Comparison of ENCODE assay signal across 9 cellular contexts in genomic region chr1:1597275-1597930, GRCh38. TPM values are rescaled to one million over a fixed set of nuclear protein-coding genes. Genes with fewer than 3 reads are reported as not detected.
DNase-seq lines count a peak whose midpoint lies in the region; ATAC-seq and TF ChIP-seq lines count a peak whose summit lies in the region.
"Had no signal": no experiment of that assay in that cellular context is flagged by ENCODE, and none has a peak within 500 bp of the region (broad histone marks: within the 10 kb centered on the region; RNA-seq: fewer than 3 reads in every experiment).

No MANE protein-coding gene starts in this region.

- H3K27me3 ChIP-seq in SK-N-SH (ENCODE audit: insufficient read depth): no peaks in the 10 kb centered on the region
- peaks cover 6 to 54% (median 24%) of the 10 kb centered on the region in 9 donors for H3K27me3 ChIP-seq in heart left ventricle

- 42% methylated on average over 2 of the region's 16 CpGs for WGBS in SK-N-SH (ENCODE audit: low lambda C conversion rate)
- WGBS in heart left ventricle, 4 donors: 13 to 22% (median 20%) methylated on average over 9 to 16 of the region's 16 CpGs

- H3K9ac ChIP-seq in SK-N-SH: no peak overlapping the region

- TF ChIP-seq POLR2A in heart left ventricle (IDR thresholded peaks at IDR 0.05): no peak

- TF ChIP-seq EP300 in SK-N-SH (IDR thresholded peaks at IDR 0.05; ENCODE audit: borderline replicate concordance in 1 of 2, low read depth in 1 of 2, low read length in 1 of 2): no peak

- peak; percentile 2; the same call in 1 of the 2 replicates for TF ChIP-seq RAD21 in SK-N-SH (IDR thresholded peaks at IDR 0.05; ENCODE audit: low read length)

- no peak overlapping the region; the same call in 1 of the 2 replicates for H3K4me2 ChIP-seq in SK-N-SH

- POLR2A ChIA-PET in SK-N-SH (lab: Yijun Ruan, JAX): no interaction called here

- ATAC-seq in heart left ventricle (peak in 3 of 4 donors; percentile 27 to 55 (median 48)), HG02938 (IDR thresholded peaks at IDR 0.05; ENCODE audit: unreplicated experiment) (no peak)

- intact Hi-C loops in heart left ventricle (cut with DNase I): no loop called here

- no peaks in the 10 kb centered on the region for H3K9me2 ChIP-seq in SK-N-SH

- H4K20me1 ChIP-seq in SK-N-SH (ENCODE audit: insufficient read depth): no peaks in the 10 kb centered on the region; the same call in 1 of the 2 replicates

- peak; percentile 32 for DNase-seq in stimulated activated CD4-positive, alpha-beta T cell treated with anti-CD3 and anti-CD28 coated beads, Interleukin-1b, Interleukin-23, amount 100 ng/mL, for 48 hours
- no peak for DNase-seq in stimulated activated CD4-positive, alpha-beta T cell treated with anti-CD3 and anti-CD28 coated beads, Interleukin-2, amount 100 ng/mL, for 24 hours
- peak; percentile 79 for DNase-seq in SK-N-SH
- DNase-seq in heart left ventricle: peak in 1 of 5 donors; percentile 28
- DNase-seq in amygdala (lab: John Stamatoyannopoulos, UW): no peak
- DNase-seq in stimulated activated CD4-positive, alpha-beta T cell treated with anti-CD3 and anti-CD28 coated beads, Interleukin-4, amount 100 ng/mL, for 24 hours: no peak
- no peak for DNase-seq in inferior parietal cortex (ENCODE audit: extremely low spot score)

- no peaks in the 10 kb centered on the region for H3K79me2 ChIP-seq in SK-N-SH (ENCODE audit: insufficient read depth)

- H3K9me3 ChIP-seq in SK-N-SH (no peaks in the 10 kb centered on the region), heart left ventricle (no peaks in the 10 kb centered on the region)
- H3K9me3 ChIP-seq: sigmoid colon had no signal

- no peaks in the 10 kb centered on the region for H3K36me3 ChIP-seq in SK-N-SH (replicated peaks in 1 of 2; ENCODE audit: control insufficient read depth in 1 of 2, insufficient read depth in 2 of 2, low read length in 1 of 2)
- H3K36me3 ChIP-seq in heart left ventricle: no peaks in the 10 kb centered on the region
- H3K36me3 ChIP-seq: sigmoid colon had no signal

- peaks cover 0 to 22% of the 10 kb centered on the region in 2 experiments; a peak in 1 of 4 replicates for H3K4me1 ChIP-seq in SK-N-SH (ENCODE audit: control insufficient read depth in 1 of 2, insufficient read depth in 2 of 2, low read depth in 1 of 2, low read length in 1 of 2)
- H3K4me1 ChIP-seq in heart left ventricle: peaks cover 0 to 31% (median 11%) of the 10 kb centered on the region in 12 donors

- H3K27ac ChIP-seq in SK-N-SH (ENCODE audit: low read depth in 2 of 2, low read length in 1 of 2) (no peak overlapping the region), heart left ventricle (no peak overlapping the region)
- H3K27ac ChIP-seq: sigmoid colon had no signal

- H3K4me3 ChIP-seq in SK-N-SH (ENCODE audit: low read depth in 2 of 2, low read length in 1 of 2): no peak overlapping the region
- H3K4me3 ChIP-seq in heart left ventricle: peak overlapping the region in 1 of 12 donors; percentile 10
- H3K4me3 ChIP-seq: sigmoid colon had no signal

- CTCF ChIA-PET in SK-N-SH (lab: Yijun Ruan, JAX): interaction anchor here (1.0 to 1.3 kb wide), 3 partner anchors 19 to 52 kb away, joined by 3 to 5 read pairs (median 4); no protein-coding TSS in a partner anchor

- H2AFZ ChIP-seq in SK-N-SH (ENCODE audit: low read depth): no peak overlapping the region

- no peaks in the 10 kb centered on the region for H3F3A ChIP-seq in SK-N-SH (replicated peaks; ENCODE audit: insufficient read depth)

- TF ChIP-seq CTCF in SK-N-SH (IDR thresholded peaks at IDR 0.05): peak; percentile 31
- peak in 7 of 12 donors; percentile 7 to 39 (median 22) for TF ChIP-seq CTCF in heart left ventricle (IDR thresholded peaks at IDR 0.05)

TF ChIP-seq in SK-N-SH, 30 proteins besides CTCF, POLR2A, EP300 and RAD21 (continues in another document):
- no peak for TF ChIP-seq RCOR1 (IDR thresholded peaks at IDR 0.05; ENCODE audit: low read length)
- TF ChIP-seq FOXJ3 (CRISPR knock-in tag; IDR thresholded peaks at IDR 0.05): no peak
- no peak for TF ChIP-seq REST (IDR thresholded peaks at IDR 0.05; ENCODE audit: low read depth, low read length)
- TF ChIP-seq FOSL2 (IDR thresholded peaks at IDR 0.05; ENCODE audit: borderline replicate concordance, low read depth): no peak
- no peak for TF ChIP-seq MXI1 (IDR thresholded peaks at IDR 0.05; ENCODE audit: low read depth, low read length)
- no peak for TF ChIP-seq USF1 (IDR thresholded peaks at IDR 0.05; ENCODE audit: borderline replicate concordance, low read depth)
- TF ChIP-seq TEAD4 (IDR thresholded peaks at IDR 0.05; ENCODE audit: borderline replicate concordance, insufficient read depth): no peak
- no peak for TF ChIP-seq RXRA (IDR thresholded peaks at IDR 0.05; ENCODE audit: borderline replicate concordance, low read depth)
- no peak for TF ChIP-seq GATA2 (CRISPR knock-in tag; IDR thresholded peaks at IDR 0.05)
- no peak for TF ChIP-seq SMC3 (IDR thresholded peaks at IDR 0.05; ENCODE audit: low read depth, low read length)
- no peak for TF ChIP-seq RFX5 (IDR thresholded peaks at IDR 0.05; ENCODE audit: low read length)
- TF ChIP-seq PBX3 (IDR thresholded peaks at IDR 0.05): no peak
- TF ChIP-seq NRF1 (IDR thresholded peaks at IDR 0.05; ENCODE audit: low read depth, low read length): no peak
- no peak for TF ChIP-seq NFIC (IDR thresholded peaks at IDR 0.05; ENCODE audit: borderline replicate concordance)

RNA-seq across cellular contexts. Expression of gene FNDC10, which starts 2.5 kb away (rescaled TPM):
- polyA plus RNA-seq in SK-N-SH (2012; rRNA removed) (4.8 and 6.7 TPM in 2 replicates), heart left ventricle (1 to 10 TPM; 1.1 to 4.6 TPM)
- 2.4 and 5.1 TPM in 2 replicates for polyA plus RNA-seq in SK-N-SH (2012; cell fraction: cytosol; rRNA removed)
- 2.7 and 3.8 TPM in 2 replicates for polyA plus RNA-seq in SK-N-SH (2012; cell fraction: nucleus; rRNA removed)
- total RNA-seq in heart left ventricle: 1 to 10 TPM; 1.9 to 6.7 (median 3.6) TPM

RNA-seq across cellular contexts. Expression of gene MIB2, which starts 17.9 kb away (rescaled TPM):
- polyA plus RNA-seq in SK-N-SH (2012; rRNA removed): 40.4 and 45.4 TPM in 2 replicates
- 9.2 and 14.6 TPM in 2 replicates for polyA plus RNA-seq in SK-N-SH (2012; cell fraction: cytosol; rRNA removed)
- 262 and 389 TPM in 2 replicates for polyA plus RNA-seq in SK-N-SH (2012; cell fraction: nucleus; rRNA removed)
- 100 to 1,000 TPM in 1 of 9 donors, 10 to 100 TPM in 8; 59.2 to 114 (median 76.3) TPM for total RNA-seq in heart left ventricle
- 100 to 1,000 TPM in 1 of 2 donors, 10 to 100 TPM in 1; 40.7 to 121 TPM for polyA plus RNA-seq in heart left ventricle

RNA-seq across cellular contexts. Expression of gene SSU72, which starts 22.7 kb away (rescaled TPM):
- polyA plus RNA-seq in SK-N-SH (2012; rRNA removed) (73.6 and 104 TPM in 2 replicates), heart left ventricle (100 to 1,000 TPM; 113 to 138 TPM)
- 90.3 and 97.8 TPM in 2 replicates for polyA plus RNA-seq in SK-N-SH (2012; cell fraction: cytosol; rRNA removed)
- polyA plus RNA-seq in SK-N-SH (2012; cell fraction: nucleus; rRNA removed): 72.0 and 84.8 TPM in 2 replicates
- total RNA-seq in heart left ventricle: 100 to 1,000 TPM in 5 of 9 donors, 10 to 100 TPM in 4; 76.3 to 160 (median 106) TPM

RNA-seq across cellular contexts. Expression of gene MMP23B, which starts 34.6 kb away (rescaled TPM):
- polyA plus RNA-seq in SK-N-SH (2012; rRNA removed) (0.96 and 1.2 TPM in 2 replicates), heart left ventricle (10 to 100 TPM; 10.4 to 85.9 TPM)
- polyA plus RNA-seq in SK-N-SH (2012; cell fraction: cytosol; rRNA removed): 0.10 and 0.15 TPM in 2 replicates
- polyA plus RNA-seq in SK-N-SH (2012; cell fraction: nucleus; rRNA removed): 9.6 and 17.1 TPM in 2 replicates
- total RNA-seq in heart left ventricle: 100 to 1,000 TPM in 1 of 9 donors, 10 to 100 TPM in 8; 35.4 to 128 (median 59.0) TPM

RNA-seq across cellular contexts. Expression of gene TMEM240, which starts 57.0 kb away (rescaled TPM):
- polyA plus RNA-seq in SK-N-SH (2012; rRNA removed) (6.5 and 8.1 TPM in 2 replicates), heart left ventricle (10 to 100 TPM in 1 of 2 donors, 1 to 10 TPM in 1; 1.5 to 12.4 TPM)
- polyA plus RNA-seq in SK-N-SH (2012; cell fraction: cytosol; rRNA removed): 3.1 and 4.9 TPM in 2 replicates
- polyA plus RNA-seq in SK-N-SH (2012; cell fraction: nucleus; rRNA removed): 18.5 and 29.8 TPM in 2 replicates
- 1 to 10 TPM in 8 of 9 donors, not detected in 1; 2.6 to 5.6 (median 4.2) TPM for total RNA-seq in heart left ventricle

Comparison
In these comparisons a context has a peak if more than half of its experiments do, and no peak if none do; other contexts are left out.
1. DNase-seq: peak in stimulated activated CD4-positive, alpha-beta T cell treated with anti-CD3 and anti-CD28 coated beads, Interleukin-1b, Interleukin-23, amount 100 ng/mL, for 48 hours (single experiment) and SK-N-SH (single experiment); none in stimulated activated CD4-positive, alpha-beta T cell treated with anti-CD3 and anti-CD28 coated beads, Interleukin-2, amount 100 ng/mL, for 24 hours (0 of 2), amygdala (0 of 56), stimulated activated CD4-positive, alpha-beta T cell treated with anti-CD3 and anti-CD28 coated beads, Interleukin-4, amount 100 ng/mL, for 24 hours (single experiment) and inferior parietal cortex (single experiment).